In the genomic region with DNA sequence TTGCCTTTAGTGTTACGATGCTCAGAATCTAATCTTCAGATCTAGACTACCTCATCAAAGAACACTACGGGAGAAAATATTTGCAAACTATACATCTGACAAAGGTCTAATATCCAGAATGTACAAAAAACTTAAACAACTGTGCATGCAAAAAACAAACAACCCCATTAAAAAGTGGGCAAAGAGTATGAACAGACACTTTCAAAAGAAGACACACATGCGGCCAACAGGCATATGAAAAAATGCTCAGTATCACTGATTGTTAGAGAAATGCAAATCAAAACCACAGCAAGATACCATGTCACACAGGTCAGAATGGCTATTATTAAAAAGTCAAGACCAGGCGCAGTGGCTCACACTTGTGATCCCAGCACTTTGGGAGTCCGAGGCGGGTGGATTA, we compare ENCODE assay signal across 37 cellular contexts. TPM values are rescaled to one million over a fixed set of nuclear protein-coding genes. Genes with fewer than 3 reads are reported as not detected.
DNase-seq lines count a peak whose midpoint lies in the region; ATAC-seq, FAIRE-seq and TF ChIP-seq lines count a peak whose summit lies in the region.
"Had no signal": no experiment of that assay in that cellular context is flagged by ENCODE, and none has a peak within 500 bp of the region (broad histone marks: within the 10 kb centered on the region; RNA-seq: fewer than 3 reads in every experiment).

No MANE protein-coding gene starts in this region.

- TF ChIP-seq EP300 in HepG2 (IDR thresholded peaks at IDR 0.05; ENCODE audit: low read depth in 2 of 2, low read length in 2 of 2) (no peak), HepG2 (CRISPR knock-in tag; IDR thresholded peaks at IDR 0.05; ENCODE audit: borderline replicate concordance) (no peak)

- no TSS peak for BruUV-seq in HepG2 (replicated peaks; lab: Mats Ljungman, UMichigan)

- no peak overlapping the region for H3K4me3 ChIP-seq in HepG2 (replicated peaks in 1 of 3; ENCODE audit: insufficient read depth in 1 of 3, low read depth in 2 of 3, low read length in 3 of 3)
- H3K4me3 ChIP-seq in right lobe of liver = no peak overlapping the region
- no peak overlapping the region for H3K4me3 ChIP-seq in Karpas-422 (ENCODE audit: low read length)
- no peak overlapping the region for H3K4me3 ChIP-seq in MM.1S (ENCODE audit: low read length)
- H3K4me3 ChIP-seq: A549; BLaER1; BLaER1 treated with 17β-estradiol and CSF1 and Interleukin-3, amounts not matched to agents 10 nM and 100 nM had no signal

- no peaks in the 10 kb centered on the region for H3K27me3 Mint-ChIP-seq in neural crest cell (ENCODE audit: low read depth)
- H3K27me3 Mint-ChIP-seq: B cell; CD4-positive, alpha-beta memory T cell; CD4-positive, alpha-beta T cell; CD4-positive, CD25-positive, alpha-beta regulatory T cell; CD8-positive, alpha-beta memory T cell had no signal

- ATAC-seq in HepG2 (no peak), right lobe of liver (no peak), GM19467 (IDR thresholded peaks at IDR 0.05; ENCODE audit: unreplicated experiment) (no peak), GM18873 (IDR thresholded peaks at IDR 0.05; ENCODE audit: low FRiP score, unreplicated experiment) (no peak)
- ATAC-seq: A549; CD8-positive, alpha-beta T cell had no signal

- H3K27ac Mint-ChIP-seq in neural crest cell (ENCODE audit: unreplicated experiment) = peak overlapping the region; percentile 5
- H3K27ac Mint-ChIP-seq: B cell; CD14-positive monocyte; CD4-positive, alpha-beta memory T cell; CD4-positive, alpha-beta T cell; CD8-positive, alpha-beta memory T cell; CD8-positive, alpha-beta T cell had no signal

- H3K4me3 Mint-ChIP-seq in neural crest cell = no peak overlapping the region
- H3K4me3 Mint-ChIP-seq: B cell; CD14-positive monocyte; CD4-positive, alpha-beta memory T cell; CD4-positive, alpha-beta T cell; CD4-positive, CD25-positive, alpha-beta regulatory T cell; CD8-positive, alpha-beta memory T cell; CD8-positive, alpha-beta T cell had no signal

- TF ChIP-seq POLR2A in HepG2 (IDR thresholded peaks at IDR 0.05; ENCODE audit: insufficient read depth in 1 of 2, low read depth in 2 of 2, low read length in 2 of 2) (no peak), right lobe of liver (IDR thresholded peaks at IDR 0.05) (no peak), H54 (IDR thresholded peaks at IDR 0.05; ENCODE audit: low read depth, low read length) (no peak)

- DNase-seq in HepG2 (ENCODE audit: low spot score) (no peak), right lobe of liver (no peak), H54 (ENCODE audit: insufficient read length, low spot score) (no peak), Karpas-422 (no peak), neural crest cell (ENCODE audit: low read depth, low spot score) (no peak), MM.1S (no peak)
- DNase-seq: 8988T; ACHN; AML-193; BE2C; C1 segment of cervical spinal cord; Caco-2; Calu3; CD4-positive, alpha-beta memory T cell; CD4-positive, alpha-beta T cell; CD4-positive, CD25-positive, alpha-beta regulatory T cell; CD8-positive, alpha-beta memory T cell; CD8-positive, alpha-beta T cell; COR-L47; DMS 273 treated with DMSO at 0.1 percent for 48 hours; DMS153; DMS53; DMS79; DMS79 treated with DMSO at 0.1 percent for 48 hours; DND-41; EL had no signal

- no peak for FAIRE-seq in HepG2 (lab: Jason Lieb, UNC)
- FAIRE-seq in H54 (lab: Jason Lieb, UNC) = peak; percentile 58
- FAIRE-seq: A204.1, A549, D721Med had no signal

- intact Hi-C loops in HepG2 (cut with micrococcal nuclease; ENCODE audit: unreplicated experiment) = no loop called here
- intact Hi-C loops in right lobe of liver (cut with DNase I) = no loop called here

- peaks cover under 1% of the 10 kb centered on the region; the same call in 1 of the 2 replicates for H3K4me1 ChIP-seq in HepG2 (ENCODE audit: insufficient read depth, low read length)
- H3K4me1 ChIP-seq in right lobe of liver = no peaks in the 10 kb centered on the region
- peaks cover 50% of the 10 kb centered on the region for H3K4me1 ChIP-seq in Karpas-422 (ENCODE audit: low read length)
- H3K4me1 ChIP-seq in MM.1S (ENCODE audit: low read length) = no peaks in the 10 kb centered on the region
- H3K4me1 ChIP-seq: BE2C, BLaER1, Caco-2 had no signal

- H4K20me1 ChIP-seq in HepG2 (ENCODE audit: insufficient read depth, low read length) (no peaks in the 10 kb centered on the region), Karpas-422 (ENCODE audit: insufficient read depth, low read depth, low read length) (no peaks in the 10 kb centered on the region), MM.1S (ENCODE audit: insufficient read depth, low read length) (no peaks in the 10 kb centered on the region)
- H4K20me1 ChIP-seq: BLaER1; BLaER1 treated with 17β-estradiol and CSF1 and Interleukin-3, amounts not matched to agents 10 nM and 100 nM had no signal

- CTCF ChIA-PET in HepG2 (lab: Yijun Ruan, JAX; ENCODE audit: low intra/inter-chr PET ratio, low total read pairs) = no interaction called here

- no peak overlapping the region for H3K27ac ChIP-seq in HepG2 (ENCODE audit: extremely low read length, insufficient read depth, low read length)
- H3K27ac ChIP-seq in right lobe of liver = no peak overlapping the region
- H3K27ac ChIP-seq in Karpas-422 (ENCODE audit: low read length) = peak overlapping the region; percentile 83
- no peak overlapping the region for H3K27ac ChIP-seq in MM.1S (ENCODE audit: low read length)
- H3K27ac ChIP-seq: 22Rv1; A549; BLaER1; BLaER1 treated with 17β-estradiol and CSF1 and Interleukin-3, amounts not matched to agents 10 nM and 100 nM; C4-2B had no signal

- peaks cover 8% of the 10 kb centered on the region for H3K4me1 Mint-ChIP-seq in neural crest cell
- H3K4me1 Mint-ChIP-seq: B cell; CD8-positive, alpha-beta memory T cell had no signal

- H3K4me2 ChIP-seq in HepG2 (ENCODE audit: low read depth, low read length) (no peak overlapping the region), Karpas-422 (ENCODE audit: low read depth, low read length, poor library complexity, severe bottlenecking) (no peak overlapping the region), MM.1S (ENCODE audit: low read depth, low read length) (no peak overlapping the region)
- H3K4me2 ChIP-seq: A549; BLaER1; BLaER1 treated with 17β-estradiol and CSF1 and Interleukin-3, amounts not matched to agents 10 nM and 100 nM had no signal

- H3F3A ChIP-seq in MM.1S (ENCODE audit: insufficient read depth, low read length) = no peaks in the 10 kb centered on the region

- TF ChIP-seq CTCF in HepG2 (CRISPR knock-in tag; IDR thresholded peaks at IDR 0.05) = no peak
- TF ChIP-seq CTCF in right lobe of liver (IDR thresholded peaks at IDR 0.05) = no peak
- TF ChIP-seq CTCF in neural crest cell (conservative IDR thresholded peaks at IDR 0.05) = no peak
- TF ChIP-seq CTCF in MM.1S (IDR thresholded peaks at IDR 0.05; ENCODE audit: low read length) = no peak

- no peaks in the 10 kb centered on the region for H3K9me2 ChIP-seq in Karpas-422 (replicated peaks; ENCODE audit: insufficient read depth, low read length)
- H3K9me2 ChIP-seq in MM.1S (replicated peaks; ENCODE audit: insufficient read depth, low read length) = no peaks in the 10 kb centered on the region

- POLR2A ChIA-PET in HepG2 (lab: Yijun Ruan, JAX) = no interaction called here

- H3K9ac ChIP-seq in HepG2 (ENCODE audit: insufficient read depth, low read depth, low read length) (no peak overlapping the region), Karpas-422 (ENCODE audit: low read length) (no peak overlapping the region), MM.1S (ENCODE audit: low read length) (no peak overlapping the region)
- H3K9ac ChIP-seq: BLaER1; BLaER1 treated with 17β-estradiol and CSF1 and Interleukin-3, amounts not matched to agents 10 nM and 100 nM had no signal

- no peaks in the 10 kb centered on the region for H3K27me3 ChIP-seq in HepG2 (ENCODE audit: control insufficient read depth in 1 of 2, insufficient read depth in 2 of 2, low read length in 2 of 2)
- no peaks in the 10 kb centered on the region for H3K27me3 ChIP-seq in right lobe of liver
- H3K27me3 ChIP-seq in Karpas-422 (ENCODE audit: low read length) = no peaks in the 10 kb centered on the region
- H3K27me3 ChIP-seq in MM.1S (replicated peaks; ENCODE audit: insufficient read depth, low read length) = no peaks in the 10 kb centered on the region
- H3K27me3 ChIP-seq: BE2C; BLaER1; BLaER1 treated with 17β-estradiol and CSF1 and Interleukin-3, amounts not matched to agents 10 nM and 100 nM had no signal

- no peaks in the 10 kb centered on the region for H3K79me2 ChIP-seq in HepG2 (ENCODE audit: insufficient read depth, low read length)
- H3K79me2 ChIP-seq in Karpas-422 (ENCODE audit: low read length) = no peaks in the 10 kb centered on the region
- no peaks in the 10 kb centered on the region for H3K79me2 ChIP-seq in MM.1S (ENCODE audit: low read length)

- H3K9me3 ChIP-seq in HepG2 (ENCODE audit: low read length) (no peaks in the 10 kb centered on the region), right lobe of liver (no peaks in the 10 kb centered on the region), Karpas-422 (ENCODE audit: low read length) (0 out of 2 replicates have a peak, but pooled peaks cover 4% of the 10 kb centered on the region), MM.1S (replicated peaks; ENCODE audit: insufficient read depth, low read length) (no peaks in the 10 kb centered on the region)
- H3K9me3 ChIP-seq: A549, BE2C, Caco-2 had no signal

- H2AFZ ChIP-seq in HepG2 (ENCODE audit: low read length) (no peak overlapping the region), Karpas-422 (ENCODE audit: low read length) (no peak overlapping the region), MM.1S (ENCODE audit: low read length) (no peak overlapping the region)

- H3K36me3 Mint-ChIP-seq in neural crest cell (ENCODE audit: low read depth) = peaks cover 6% of the 10 kb centered on the region
- H3K36me3 Mint-ChIP-seq: CD14-positive monocyte; CD8-positive, alpha-beta T cell had no signal

- in situ Hi-C loops in HepG2 (cut with HindIII; ENCODE audit: extremely low pct_ligation_motif_present, low pct_unique_long_range_greater_than_20kb) = no loop called here

- WGBS in HepG2 (ENCODE audit: low lambda C conversion rate) = 90% methylated on average over 6 of the region's 6 CpGs
- WGBS in right lobe of liver (ENCODE audit: insufficient coverage, low coverage, low lambda C conversion rate, missing lambda C conversion rate) = 85% methylated on average over 6 of the region's 6 CpGs

- H3K36me3 ChIP-seq in HepG2 (replicated peaks in 1 of 2; ENCODE audit: control insufficient read depth in 1 of 2, insufficient read depth in 2 of 2, low read length in 2 of 2) (no peaks in the 10 kb centered on the region), right lobe of liver (no peaks in the 10 kb centered on the region), Karpas-422 (ENCODE audit: insufficient read depth, low read length) (no peaks in the 10 kb centered on the region), MM.1S (replicated peaks; ENCODE audit: insufficient read depth, low read length) (no peaks in the 10 kb centered on the region)
- H3K36me3 ChIP-seq: BE2C had no signal

- TF ChIP-seq RAD21 in HepG2 (CRISPR knock-in tag; IDR thresholded peaks at IDR 0.05) = no peak

- H3K9me3 Mint-ChIP-seq in neural crest cell = peaks cover 8% of the 10 kb centered on the region
- H3K9me3 Mint-ChIP-seq: CD4-positive, alpha-beta memory T cell; CD4-positive, alpha-beta T cell; CD8-positive, alpha-beta memory T cell; CD8-positive, alpha-beta T cell had no signal

RNA-seq across cellular contexts. Expression of gene MEGF9, which starts 31.0 kb away (rescaled TPM):
- total RNA-seq in HepG2 (2016; rRNA removed; fragmentation: Illumina TruSeq; extraction: Trizol) = 3.1 and 3.3 TPM in 2 replicates
- total RNA-seq in HepG2 (2016; cell fraction: cytosol; rRNA removed; fragmentation: Illumina TruSeq; extraction: Trizol; ENCODE audit: low read depth) = 0.71 and 0.88 TPM in 2 replicates
- 3.1 and 3.7 TPM in 2 replicates for total RNA-seq in HepG2 (2016; cell fraction: insoluble cytoplasmic fraction; rRNA removed; fragmentation: Illumina TruSeq; extraction: Trizol)
- 4.3 and 4.5 TPM in 2 replicates for total RNA-seq in HepG2 (2016; cell fraction: membrane; rRNA removed; fragmentation: Illumina TruSeq; extraction: Trizol)
- total RNA-seq in HepG2 (2016; cell fraction: nucleus; rRNA removed; fragmentation: Illumina TruSeq; extraction: Trizol) = 3.8 and 3.9 TPM in 2 replicates
- polyA plus RNA-seq in HepG2 (2011; rRNA removed) = 3.3 and 3.6 TPM in 2 replicates
- polyA plus RNA-seq in HepG2 (2011; cell fraction: cytosol; rRNA removed) = 1.7 and 3.4 TPM in 2 replicates
- 0.82 and 1.6 TPM in 2 replicates for polyA plus RNA-seq in HepG2 (2011; cell fraction: nucleus; rRNA removed)
- 6.3 and 6.4 TPM in 2 replicates for polyA plus RNA-seq in HepG2 (2012)
- 0.44 and 0.52 TPM in 2 replicates for polyA plus RNA-seq in HepG2 (2016; cell fraction: cytosol; fragmentation: Illumina TruSeq; extraction: Trizol; ENCODE audit: low read depth)
- 3.5 and 4.3 TPM in 2 replicates for polyA plus RNA-seq in HepG2 (2016; cell fraction: insoluble cytoplasmic fraction; fragmentation: Illumina TruSeq; extraction: Trizol; ENCODE audit: low read depth)
- polyA plus RNA-seq in HepG2 (2016; cell fraction: membrane; fragmentation: Illumina TruSeq; extraction: Trizol; ENCODE audit: low read depth) = 2.7 and 2.9 TPM in 2 replicates
- 4.6 and 4.7 TPM in 2 replicates for polyA plus RNA-seq in HepG2 (2016; cell fraction: nucleus; fragmentation: Illumina TruSeq; extraction: Trizol; ENCODE audit: insufficient read depth, low read depth)
- 2.5 and 6.5 TPM in 2 replicates for polyA minus RNA-seq in HepG2 (2011; rRNA and poly(A)+ RNA removed; ENCODE audit: low replicate concordance)
- polyA minus RNA-seq in HepG2 (2011; cell fraction: cytosol; rRNA and poly(A)+ RNA removed) = 4.0 and 5.0 TPM in 2 replicates
- polyA minus RNA-seq in HepG2 (2011; cell fraction: nucleus; rRNA and poly(A)+ RNA removed) = 1.9 and 4.0 TPM in 2 replicates
- total RNA-seq in right lobe of liver = 10 to 100 TPM; 26.8 to 49.0 (median 38.2) TPM
- total RNA-seq in Karpas-422 (2014; rRNA removed; shearing (Covaris generic); ENCODE audit: low replicate concordance) = 55.4 and 86.6 TPM in 2 replicates
- total RNA-seq in neural crest cell = 22.2 and 23.3 TPM in 2 replicates

RNA-seq across cellular contexts. Expression of gene FBXW2, which starts 47.9 kb away (rescaled TPM):
- total RNA-seq in HepG2 (2016; rRNA removed; fragmentation: Illumina TruSeq; extraction: Trizol) = 43.1 and 55.2 TPM in 2 replicates
- total RNA-seq in HepG2 (2016; cell fraction: cytosol; rRNA removed; fragmentation: Illumina TruSeq; extraction: Trizol; ENCODE audit: low read depth) = 13.6 and 16.4 TPM in 2 replicates
- 46.9 and 47.7 TPM in 2 replicates for total RNA-seq in HepG2 (2016; cell fraction: insoluble cytoplasmic fraction; rRNA removed; fragmentation: Illumina TruSeq; extraction: Trizol)
- total RNA-seq in HepG2 (2016; cell fraction: membrane; rRNA removed; fragmentation: Illumina TruSeq; extraction: Trizol) = 41.5 and 42.1 TPM in 2 replicates
- total RNA-seq in HepG2 (2016; cell fraction: nucleus; rRNA removed; fragmentation: Illumina TruSeq; extraction: Trizol) = 48.1 and 51.0 TPM in 2 replicates
- 30.9 and 35.4 TPM in 2 replicates for polyA plus RNA-seq in HepG2 (2011; rRNA removed)
- polyA plus RNA-seq in HepG2 (2011; cell fraction: cytosol; rRNA removed) = 23.4 and 28.9 TPM in 2 replicates
- 30.6 and 35.1 TPM in 2 replicates for polyA plus RNA-seq in HepG2 (2011; cell fraction: nucleus; rRNA removed)
- 20.7 and 22.2 TPM in 2 replicates for polyA plus RNA-seq in HepG2 (2012)
- polyA plus RNA-seq in HepG2 (2016; cell fraction: cytosol; fragmentation: Illumina TruSeq; extraction: Trizol; ENCODE audit: low read depth) = 17.7 and 25.1 TPM in 2 replicates
- 47.5 and 52.1 TPM in 2 replicates for polyA plus RNA-seq in HepG2 (2016; cell fraction: insoluble cytoplasmic fraction; fragmentation: Illumina TruSeq; extraction: Trizol; ENCODE audit: low read depth)
- 40.6 and 40.8 TPM in 2 replicates for polyA plus RNA-seq in HepG2 (2016; cell fraction: membrane; fragmentation: Illumina TruSeq; extraction: Trizol; ENCODE audit: low read depth)
- polyA plus RNA-seq in HepG2 (2016; cell fraction: nucleus; fragmentation: Illumina TruSeq; extraction: Trizol; ENCODE audit: insufficient read depth, low read depth) = 68.4 and 72.5 TPM in 2 replicates
- 26.3 and 75.5 TPM in 2 replicates for polyA minus RNA-seq in HepG2 (2011; rRNA and poly(A)+ RNA removed; ENCODE audit: low replicate concordance)
- 16.9 and 17.3 TPM in 2 replicates for polyA minus RNA-seq in HepG2 (2011; cell fraction: cytosol; rRNA and poly(A)+ RNA removed)
- polyA minus RNA-seq in HepG2 (2011; cell fraction: nucleus; rRNA and poly(A)+ RNA removed) = 62.8 and 65.0 TPM in 2 replicates
- total RNA-seq in right lobe of liver = 10 to 100 TPM; 26.5 to 42.5 (median 35.6) TPM
- total RNA-seq in Karpas-422 (2014; rRNA removed; shearing (Covaris generic); ENCODE audit: low replicate concordance) = 40.8 and 42.0 TPM in 2 replicates
- 63.3 and 65.4 TPM in 2 replicates for total RNA-seq in neural crest cell
